Comparison of ENCODE assay signal across 13 cellular contexts in genomic region chr4:138851626-138852443, GRCh38.
DNase-seq lines count a peak whose midpoint lies in the region; ATAC-seq and TF ChIP-seq lines count a peak whose summit lies in the region.
"Had no signal": no experiment of that assay in that cellular context is flagged by ENCODE, and none has a peak within 500 bp of the region (broad histone marks: within the 10 kb centered on the region; RNA-seq: fewer than 3 reads in every experiment).

No MANE protein-coding gene starts in this region.

- H3K9me3 ChIP-seq in RWPE2 (ENCODE audit: severe bottlenecking), result no peaks in the 10 kb centered on the region
- H3K9me3 ChIP-seq in iPS-15b (ENCODE audit: control insufficient read depth, insufficient read depth, low read length), result no peaks in the 10 kb centered on the region
- no peaks in the 10 kb centered on the region for H3K9me3 ChIP-seq in vagina
- H3K9me3 ChIP-seq: right atrium auricular region, tibial nerve had no signal

- TF ChIP-seq CTCF in RWPE2 (IDR thresholded peaks at IDR 0.05; ENCODE audit: poor library complexity, severe bottlenecking) (peak; percentile 18), vagina (IDR thresholded peaks at IDR 0.05) (no peak)

- no peaks in the 10 kb centered on the region for H3K9me3 Mint-ChIP-seq in activated CD8-positive, alpha-beta memory T cell treated with anti-CD3 and anti-CD28 coated beads, Interleukin-2, amount 10 ng/mL, durations not matched to agents 7 days and 5 days (ENCODE audit: low read depth)

- intact Hi-C loops in vagina (cut with DNase I), result no loop called here

- no peaks in the 10 kb centered on the region for H3K27me3 ChIP-seq in RWPE2 (ENCODE audit: insufficient read depth, poor library complexity, severe bottlenecking)
- H3K27me3 ChIP-seq in iPS-15b (ENCODE audit: control insufficient read depth, insufficient read depth, low read length), result no peaks in the 10 kb centered on the region
- no peaks in the 10 kb centered on the region for H3K27me3 ChIP-seq in vagina
- H3K27me3 ChIP-seq: brain microvascular endothelial cell, right atrium auricular region had no signal

- H3K4me3 ChIP-seq in RWPE2 (ENCODE audit: severe bottlenecking) (peak overlapping the region; percentile 2), iPS-15b (ENCODE audit: low read depth, low read length) (peak overlapping the region; percentile 63), vagina (no peak overlapping the region)
- H3K4me3 ChIP-seq: right atrium auricular region, tibial nerve had no signal

- no peak overlapping the region for H3K27ac Mint-ChIP-seq in activated CD8-positive, alpha-beta memory T cell treated with anti-CD3 and anti-CD28 coated beads, Interleukin-2, amount 10 ng/mL, durations not matched to agents 7 days and 5 days

- H3K4me3 Mint-ChIP-seq in activated CD8-positive, alpha-beta memory T cell treated with anti-CD3 and anti-CD28 coated beads, Interleukin-2, amount 10 ng/mL, durations not matched to agents 7 days and 5 days, result no peak overlapping the region

- no peaks in the 10 kb centered on the region for H3K4me1 Mint-ChIP-seq in activated CD8-positive, alpha-beta memory T cell treated with anti-CD3 and anti-CD28 coated beads, Interleukin-2, amount 10 ng/mL, durations not matched to agents 7 days and 5 days

- H3K4me1 ChIP-seq in RWPE2 (ENCODE audit: insufficient read depth, poor library complexity, severe bottlenecking) (peaks cover 7% of the 10 kb centered on the region), iPS-15b (ENCODE audit: control insufficient read depth, insufficient read depth, low read length) (peaks cover 8% of the 10 kb centered on the region), vagina (peaks cover 5% of the 10 kb centered on the region)
- H3K4me1 ChIP-seq: right atrium auricular region had no signal

- peak overlapping the region; percentile 35 for H3K27ac ChIP-seq in RWPE2 (ENCODE audit: poor library complexity, severe bottlenecking)
- no peak overlapping the region for H3K27ac ChIP-seq in vagina
- H3K27ac ChIP-seq: brain microvascular endothelial cell, right atrium auricular region, tibial nerve had no signal

- H3K36me3 ChIP-seq in RWPE2 (ENCODE audit: low read depth) (no peaks in the 10 kb centered on the region), iPS-15b (ENCODE audit: control insufficient read depth, insufficient read depth, low read length) (no peaks in the 10 kb centered on the region), vagina (no peaks in the 10 kb centered on the region)
- H3K36me3 ChIP-seq: brain microvascular endothelial cell, right atrium auricular region, tibial nerve had no signal

- H3K9ac ChIP-seq in iPS-15b (ENCODE audit: low read depth, low read length), result no peak overlapping the region

- DNase-seq in NCI-H82 (lab: John Stamatoyannopoulos, UW), result peak; percentile 68
- no peak for DNase-seq in NCI-H82 treated with DMSO at 0.1 percent for 48 hours (lab: John Stamatoyannopoulos, UW; ENCODE audit: unreplicated experiment)
- DNase-seq in RWPE2 (ENCODE audit: low spot score), result no peak
- DNase-seq in activated CD8-positive, alpha-beta memory T cell treated with anti-CD3 and anti-CD28 coated beads, Interleukin-2, amount 10 ng/mL, durations not matched to agents 7 days and 5 days, result no peak
- DNase-seq in vagina (ENCODE audit: extremely low spot score in 2 of 2), result no peak
- DNase-seq in activated CD4-positive, alpha-beta T cell treated with anti-CD3 and anti-CD28 coated beads, Interleukin-2, amount 50 U/mL, for 1 hour, result no peak
- DNase-seq in NCI-H446 treated with DMSO at 0.1 percent for 48 hours (lab: John Stamatoyannopoulos, UW), result no peak
- DNase-seq: activated T-cell treated with anti-CD3 and anti-CD28 coated beads for 4 hours, brain microvascular endothelial cell, Kasumi-1 had no signal

- ATAC-seq in RWPE2 (ENCODE audit: low read depth), result peak; percentile 99
- ATAC-seq in activated CD8-positive, alpha-beta memory T cell treated with anti-CD3 and anti-CD28 coated beads, Interleukin-2, amount 10 ng/mL, durations not matched to agents 7 days and 5 days, result no peak

- no peak for TF ChIP-seq POLR2A in vagina (IDR thresholded peaks at IDR 0.05)

- CTCF ChIA-PET in activated CD8-positive, alpha-beta memory T cell treated with anti-CD3 and anti-CD28 coated beads, Interleukin-2, amount 10 ng/mL, durations not matched to agents 7 days and 5 days (lab: Charles Lee), result interaction anchor here (1.4 kb wide), 1 partner anchor 19 kb away, joined by 3 read pairs; no protein-coding TSS in a partner anchor

- H3K36me3 Mint-ChIP-seq in activated CD8-positive, alpha-beta memory T cell treated with anti-CD3 and anti-CD28 coated beads, Interleukin-2, amount 10 ng/mL, durations not matched to agents 7 days and 5 days, result no peaks in the 10 kb centered on the region

- H3K27me3 Mint-ChIP-seq in activated CD8-positive, alpha-beta memory T cell treated with anti-CD3 and anti-CD28 coated beads, Interleukin-2, amount 10 ng/mL, durations not matched to agents 7 days and 5 days, result peaks cover 19% of the 10 kb centered on the region

Comparison
In these comparisons a context has a peak if more than half of its experiments do, and no peak if none do; other contexts are left out.
1. H3K4me3 ChIP-seq: peak in RWPE2 (single experiment) and iPS-15b (single experiment); none in vagina (0 of 2).